In genomic region chr1:94093996-94094395, GRCh38 we compare ENCODE assay signal across 1 cellular context.
TF ChIP-seq lines count a peak whose summit lies in the region.

No MANE protein-coding gene starts in this region.

TF ChIP-seq in endothelial cell of umbilical vein, 7 proteins besides CTCF, POLR2A, EP300 and RAD21 (continued from another document):
- no peak for TF ChIP-seq MYC (IDR thresholded peaks at IDR 0.05; ENCODE audit: low read depth, low read length)
- no peak for TF ChIP-seq JUN (IDR thresholded peaks at IDR 0.05; ENCODE audit: borderline replicate concordance, insufficient read depth, insufficient read length, low read depth)
- no peak for TF ChIP-seq POLR2AphosphoS5 (IDR thresholded peaks at IDR 0.05; ENCODE audit: insufficient read depth, low read depth, low read length)
- TF ChIP-seq FOS (IDR thresholded peaks at IDR 0.05; ENCODE audit: borderline replicate concordance, insufficient read depth, low read length): no peak
- no peak for TF ChIP-seq GATA2 (IDR thresholded peaks at IDR 0.05; ENCODE audit: insufficient read depth, insufficient read length, low read depth, low read length)
- no peak for TF ChIP-seq EZH2 (IDR thresholded peaks at IDR 0.05; ENCODE audit: borderline replicate concordance, low read depth, low read length, severe bottlenecking)
TF ChIP-seq in endothelial cell of umbilical vein: peak in this region for 0.
